20 cellular contexts compared by ENCODE assay signal in the genomic region with DNA sequence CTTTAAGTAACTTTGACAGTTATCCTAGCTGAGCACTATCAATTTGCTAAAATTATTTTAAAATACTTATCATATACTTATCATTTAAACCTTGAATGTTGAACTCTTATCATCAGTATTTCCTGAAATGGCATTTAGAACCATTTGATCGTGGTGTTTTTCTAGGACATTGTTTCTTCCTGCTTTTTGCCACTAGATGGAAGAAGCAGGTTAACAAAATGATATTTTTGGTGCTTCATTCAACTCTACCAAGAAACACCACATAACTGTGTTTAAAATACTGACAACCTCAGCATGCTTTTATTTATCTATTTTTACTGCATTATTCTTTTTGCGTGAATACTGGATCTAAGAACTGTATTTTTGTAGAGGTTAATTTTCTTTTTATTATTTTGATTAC. TPM values are rescaled to one million over a fixed set of nuclear protein-coding genes. Genes with fewer than 3 reads are reported as not detected.
DNase-seq lines count a peak whose midpoint lies in the region; ATAC-seq and TF ChIP-seq lines count a peak whose summit lies in the region.
"Had no signal": no experiment of that assay in that cellular context is flagged by ENCODE, and none has a peak within 500 bp of the region (broad histone marks: within the 10 kb centered on the region; RNA-seq: fewer than 3 reads in every experiment).

No MANE protein-coding gene starts in this region.

- H3K4me1 Mint-ChIP-seq in GM23338 (peaks cover 7% of the 10 kb centered on the region; the same call in 1 of the 3 replicates), nephron (no peaks in the 10 kb centered on the region)
- H3K4me1 Mint-ChIP-seq in effector memory CD8-positive, alpha-beta T cell (ENCODE audit: low read depth in 2 of 2), result no peaks in the 10 kb centered on the region

- H3K4me2 ChIP-seq in GM23338, result no peak overlapping the region
- H3K4me2 ChIP-seq: BLaER1 had no signal

- in situ Hi-C loops in gastrocnemius medialis (cut with MboI; ENCODE audit: low sequenced_read_pairs in 4 of 4), result no loop called here

- H3K27me3 Mint-ChIP-seq in GM23338 (ENCODE audit: insufficient read depth, low read depth, poor library complexity) (no peaks in the 10 kb centered on the region), nephron (ENCODE audit: low read depth) (peaks cover 3% of the 10 kb centered on the region)
- peaks cover 0 to 11% of the 10 kb centered on the region in 2 donors for H3K27me3 Mint-ChIP-seq in effector memory CD8-positive, alpha-beta T cell

- no peak for TF ChIP-seq POLR2A in gastrocnemius medialis (IDR thresholded peaks at IDR 0.05)

- H3K9me3 Mint-ChIP-seq in GM23338 (no peaks in the 10 kb centered on the region; the same call in 2 of the 3 replicates), nephron (no peaks in the 10 kb centered on the region)
- H3K9me3 Mint-ChIP-seq in effector memory CD8-positive, alpha-beta T cell, result no peaks in the 10 kb centered on the region
- H3K9me3 Mint-ChIP-seq: activated CD4-positive, alpha-beta memory T cell treated with anti-CD3 and anti-CD28 coated beads for 36 hours; activated T-cell treated with anti-CD3 and anti-CD28 coated beads, Interleukin-2, amount 50 U/mL, for 24 hours had no signal

- H3K4me3 Mint-ChIP-seq in GM23338, result no peak overlapping the region
- H3K4me3 Mint-ChIP-seq in nephron, result no peak overlapping the region
- H3K4me3 Mint-ChIP-seq in effector memory CD8-positive, alpha-beta T cell, result no peak overlapping the region
- H3K4me3 Mint-ChIP-seq: activated CD4-positive, alpha-beta memory T cell treated with anti-CD3 and anti-CD28 coated beads for 36 hours; activated naive CD8-positive, alpha-beta T cell; activated T-cell treated with anti-CD3 and anti-CD28 coated beads, Interleukin-2, amount 50 U/mL, for 24 hours had no signal

- H2AFZ ChIP-seq in GM23338, result no peak overlapping the region

- no peaks in the 10 kb centered on the region for H3F3A ChIP-seq in GM23338 (replicated peaks; ENCODE audit: low read depth)

- H3K27ac Mint-ChIP-seq in GM23338, result no peak overlapping the region
- H3K27ac Mint-ChIP-seq in nephron, result no peak overlapping the region
- H3K27ac Mint-ChIP-seq in effector memory CD8-positive, alpha-beta T cell, result no peak overlapping the region
- H3K27ac Mint-ChIP-seq: activated CD4-positive, alpha-beta memory T cell treated with anti-CD3 and anti-CD28 coated beads for 36 hours; activated naive CD8-positive, alpha-beta T cell; activated T-cell treated with anti-CD3 and anti-CD28 coated beads, Interleukin-2, amount 50 U/mL, for 24 hours had no signal

- ATAC-seq in GM23338 (no peak), gastrocnemius medialis (no peak)
- no peak for ATAC-seq in effector memory CD8-positive, alpha-beta T cell (replicated peaks)
- ATAC-seq: left colon had no signal

- no peaks in the 10 kb centered on the region for H3K79me2 ChIP-seq in GM23338 (replicated peaks; ENCODE audit: insufficient read depth)

- intact Hi-C loops in gastrocnemius medialis (cut with DNase I; ENCODE audit: low total_unique reads), result no loop called here

- no peak overlapping the region for H3K27ac ChIP-seq in GM23338 (ENCODE audit: low read depth)
- H3K27ac ChIP-seq in gastrocnemius medialis, result no peak overlapping the region
- H3K27ac ChIP-seq: BLaER1, dorsolateral prefrontal cortex, WERI-Rb-1 had no signal

- peak; percentile 25 to 29; a peak in 3 of 4 replicates for TF ChIP-seq CTCF in GM23338 (conservative IDR thresholded peaks at IDR 0.05; ENCODE audit: low read depth in 2 of 2)
- TF ChIP-seq CTCF in nephron (IDR thresholded peaks at IDR 0.05; ENCODE audit: unreplicated experiment in 3 of 3), result peak; percentile 15 to 20 (median 18)
- TF ChIP-seq CTCF in gastrocnemius medialis (IDR thresholded peaks at IDR 0.05 in 4 of 5, conservative IDR thresholded peaks at IDR 0.05 in 1 of 5), result no peak

- H3K4me3 ChIP-seq in GM23338, result no peak overlapping the region
- H3K4me3 ChIP-seq in H7 (ENCODE audit: insufficient read depth, low read depth, low read length), result no peak overlapping the region
- no peak overlapping the region for H3K4me3 ChIP-seq in gastrocnemius medialis
- H3K4me3 ChIP-seq: BLaER1, dorsolateral prefrontal cortex had no signal

- no peaks in the 10 kb centered on the region for H3K9me3 ChIP-seq in gastrocnemius medialis
- H3K9me3 ChIP-seq: BLaER1 had no signal

- H3K27me3 ChIP-seq in GM23338 (ENCODE audit: insufficient read depth) (no peaks in the 10 kb centered on the region), H7 (ENCODE audit: control insufficient read depth, insufficient read depth, low read length) (no peaks in the 10 kb centered on the region), gastrocnemius medialis (no peaks in the 10 kb centered on the region)
- H3K27me3 ChIP-seq: BLaER1, dorsolateral prefrontal cortex had no signal

- DNase-seq in GM23338 (ENCODE audit: low spot score), result no peak
- DNase-seq in NCI-H2227 treated with DMSO at 0.1 percent for 48 hours (lab: John Stamatoyannopoulos, UW), result peak; percentile 15
- DNase-seq in cerebellar cortex (ENCODE audit: low spot score), result peak; percentile 14
- DNase-seq in activated naive CD4-positive, alpha-beta T cell treated with Interleukin-2 at 50 U/mL for 16 hours, result no peak
- DNase-seq in H7, result no peak
- DNase-seq in effector memory CD8-positive, alpha-beta T cell, result no peak
- DNase-seq in gastrocnemius medialis, result no peak
- DNase-seq: activated CD4-positive, alpha-beta memory T cell treated with anti-CD3 and anti-CD28 coated beads for 36 hours; activated T-cell treated with anti-CD3 and anti-CD28 coated beads, Interleukin-2, amount 50 U/mL, for 24 hours; dorsolateral prefrontal cortex; left colon; midbrain; NCI-H1436 treated with DMSO at 0.1 percent for 48 hours; stimulated activated CD4-positive, alpha-beta T cell treated with anti-CD3 and anti-CD28 coated beads, Interleukin-15, amount 100 ng/mL, for 24 hours; stimulated activated naive CD4-positive, alpha-beta T cell treated with Interleukin-2 at 50 U/mL for 16 hours; trophoblast cell; WERI-Rb-1 had no signal

- H4K20me1 ChIP-seq in GM23338 (replicated peaks; ENCODE audit: insufficient read depth), result no peaks in the 10 kb centered on the region
- H4K20me1 ChIP-seq: BLaER1 had no signal

- H3K36me3 ChIP-seq in GM23338 (ENCODE audit: insufficient read depth) (no peaks in the 10 kb centered on the region), H7 (replicated peaks; ENCODE audit: control insufficient read depth, insufficient read depth, low read length) (no peaks in the 10 kb centered on the region), gastrocnemius medialis (no peaks in the 10 kb centered on the region)
- H3K36me3 ChIP-seq: BLaER1, WERI-Rb-1 had no signal

- H3K9me2 ChIP-seq in GM23338 (ENCODE audit: insufficient read depth), result no peaks in the 10 kb centered on the region

- no peaks in the 10 kb centered on the region for H3K36me3 Mint-ChIP-seq in GM23338 (ENCODE audit: low read depth)
- H3K36me3 Mint-ChIP-seq in nephron (ENCODE audit: low read depth), result no peaks in the 10 kb centered on the region
- no peaks in the 10 kb centered on the region for H3K36me3 Mint-ChIP-seq in effector memory CD8-positive, alpha-beta T cell (ENCODE audit: insufficient read depth)
- H3K36me3 Mint-ChIP-seq: activated CD4-positive, alpha-beta memory T cell treated with anti-CD3 and anti-CD28 coated beads for 36 hours; activated naive CD8-positive, alpha-beta T cell had no signal

- no peaks in the 10 kb centered on the region for H3K4me1 ChIP-seq in GM23338 (ENCODE audit: insufficient read depth)
- no peaks in the 10 kb centered on the region for H3K4me1 ChIP-seq in gastrocnemius medialis
- H3K4me1 ChIP-seq: BLaER1 had no signal

TF ChIP-seq in GM23338, 12 proteins besides CTCF, POLR2A, EP300 and RAD21 (continues in another document):
- no peak for TF ChIP-seq STAT1 (IDR thresholded peaks at IDR 0.05; ENCODE audit: unreplicated experiment)
- TF ChIP-seq NANOG (IDR thresholded peaks at IDR 0.05; ENCODE audit: borderline replicate concordance), result no peak
- TF ChIP-seq ZNF114 (CRISPR knock-in tag; IDR thresholded peaks at IDR 0.05), result no peak
- no peak for TF ChIP-seq EZH2phosphoT487 (IDR thresholded peaks at IDR 0.05; ENCODE audit: unreplicated experiment)
- no peak for TF ChIP-seq CREB1 (CRISPR knock-in tag; IDR thresholded peaks at IDR 0.05; ENCODE audit: low read depth)

RNA-seq across cellular contexts. Expression of gene C4orf33, which starts 44.6 kb away (rescaled TPM):
- 4.2 and 4.7 TPM in 2 replicates for total RNA-seq in GM23338 (2014; rRNA removed; shearing (Covaris generic))
- 4.4 TPM in 2 replicates for polyA plus RNA-seq in GM23338 (2016; fragmentation: Nextera tagmentation; extraction: Ambion mirVana)
- total RNA-seq in H7 (2014; rRNA removed; shearing (Covaris generic)), result 6.4 and 8.9 TPM in 2 replicates
- 1 to 10 TPM in 3 of 4 donors, under 1 TPM in 1; 0.53 to 2.2 (median 1.7) TPM for total RNA-seq in gastrocnemius medialis

RNA-seq across cellular contexts. Expression of gene SCLT1, which starts 47.2 kb away (rescaled TPM):
- total RNA-seq in GM23338 (2014; rRNA removed; shearing (Covaris generic)), result 14.5 and 18.5 TPM in 2 replicates
- 15.1 and 18.9 TPM in 2 replicates for polyA plus RNA-seq in GM23338 (2016; fragmentation: Nextera tagmentation; extraction: Ambion mirVana)
- total RNA-seq in H7 (2014; rRNA removed; shearing (Covaris generic)), result 13.7 and 20.5 TPM in 2 replicates
- 1 to 10 TPM; 1.0 to 4.1 (median 1.8) TPM for total RNA-seq in gastrocnemius medialis

Comparison
In these comparisons a context has a peak if more than half of its experiments do, and no peak if none do; other contexts are left out.
1. DNase-seq: peak in NCI-H2227 treated with DMSO at 0.1 percent for 48 hours (single experiment) and cerebellar cortex (single experiment); none in GM23338 (single experiment), activated naive CD4-positive, alpha-beta T cell treated with Interleukin-2 at 50 U/mL for 16 hours (single experiment), H7 (single experiment), effector memory CD8-positive, alpha-beta T cell (0 of 3) and gastrocnemius medialis (0 of 2).
2. CTCF ChIP-seq: peak in GM23338 (2 of 2) and nephron (3 of 3); none in gastrocnemius medialis (0 of 5).